Comparison of ENCODE assay signal across 15 cellular contexts in genomic region chr17:29113334-29113733, GRCh38.
DNase-seq lines count a peak whose midpoint lies in the region; ATAC-seq and TF ChIP-seq lines count a peak whose summit lies in the region.
"Had no signal": no experiment of that assay in that cellular context is flagged by ENCODE, and none has a peak within 500 bp of the region (broad histone marks: within the 10 kb centered on the region; RNA-seq: fewer than 3 reads in every experiment).

No MANE protein-coding gene starts in this region.

- H3K23ac ChIP-seq in H9 (ENCODE audit: insufficient read length, low read depth, low read length) = no peak overlapping the region

- no peak overlapping the region for H2BK15ac ChIP-seq in H9 (ENCODE audit: low read depth, low read length)

- H2AFZ ChIP-seq in H9 (ENCODE audit: low read length) (no peak overlapping the region), neural progenitor cell (replicated peaks) (no peak overlapping the region)

- ATAC-seq in HG03520 (IDR thresholded peaks at IDR 0.05; ENCODE audit: unreplicated experiment) = no peak

- no peak overlapping the region for H4K5ac ChIP-seq in H9 (ENCODE audit: insufficient read length, low read depth, low read length)

- peak; percentile 30 for DNase-seq in DMS79 treated with DMSO at 0.1 percent for 48 hours (lab: John Stamatoyannopoulos, UW)
- DNase-seq in DMS79 (lab: John Stamatoyannopoulos, UW) = no peak
- no peak for DNase-seq in H9
- peak; percentile 36 for DNase-seq in WERI-Rb-1
- peak; percentile 25 for DNase-seq in neural progenitor cell (ENCODE audit: low spot score)
- no peak for DNase-seq in 8988T
- no peak for DNase-seq in stimulated activated CD4-positive, alpha-beta T cell treated with anti-CD3 and anti-CD28 coated beads, Interleukin-2, amount 100 ng/mL, for 24 hours
- DNase-seq: CD4-positive, alpha-beta T cell; esophagus squamous epithelium; NCI-H1048; occipital lobe; stimulated activated CD4-positive, alpha-beta T cell treated with anti-CD3 and anti-CD28 coated beads, Interleukin-4, amount 100 ng/mL, for 4 hours had no signal

- no peaks in the 10 kb centered on the region for H3K79me2 ChIP-seq in H9 (ENCODE audit: insufficient read depth, low read length)
- no peaks in the 10 kb centered on the region for H3K79me2 ChIP-seq in neural progenitor cell (ENCODE audit: low read depth)

- no peaks in the 10 kb centered on the region; a peak in 2 of 5 replicates for H3K9me3 Mint-ChIP-seq in H9
- H3K9me3 Mint-ChIP-seq in neural progenitor cell = no peaks in the 10 kb centered on the region
- H3K9me3 Mint-ChIP-seq: CD4-positive, alpha-beta T cell had no signal

- H2BK20ac ChIP-seq in H9 (ENCODE audit: low read depth, low read length, poor library complexity, severe bottlenecking) = no peak overlapping the region

- peaks cover 17% of the 10 kb centered on the region for H3F3A ChIP-seq in neural progenitor cell (ENCODE audit: low read depth)

- no CpG with 5 or more reads among the region's 6 CpGs for WGBS in H9 (ENCODE audit: extremely low coverage, insufficient read length, low lambda C conversion rate)

- H3K27me3 ChIP-seq in H9 (ENCODE audit: insufficient read depth, low read length) (no peaks in the 10 kb centered on the region), WERI-Rb-1 (ENCODE audit: insufficient read depth, low read depth, severe bottlenecking) (no peaks in the 10 kb centered on the region), neural progenitor cell (no peaks in the 10 kb centered on the region)
- H3K27me3 ChIP-seq: esophagus squamous epithelium, tibial nerve had no signal

- H3K23me2 ChIP-seq in H9 (ENCODE audit: insufficient read length, low read depth, low read length, poor library complexity, severe bottlenecking) = no peaks in the 10 kb centered on the region

- H4K20me1 ChIP-seq in H9 (ENCODE audit: control insufficient read depth, insufficient read depth, insufficient read length) = no peaks in the 10 kb centered on the region
- H4K20me1 ChIP-seq in neural progenitor cell (ENCODE audit: low read depth) = peaks cover 8% of the 10 kb centered on the region

- H2BK120ac ChIP-seq in H9 (ENCODE audit: low read depth, low read length, poor library complexity, severe bottlenecking) = no peak overlapping the region

- H3K36me3 Mint-ChIP-seq in H9 (ENCODE audit: insufficient read depth in 1 of 3, low read depth in 3 of 3) (peaks cover 0 to 22% (median 6%) of the 10 kb centered on the region in 3 experiments; a peak in 6 of 7 replicates), neural progenitor cell (no peaks in the 10 kb centered on the region)

- no peak overlapping the region for H2AK5ac ChIP-seq in H9 (ENCODE audit: insufficient read length, low read length)

- H3K27ac ChIP-seq in H9 (ENCODE audit: insufficient read length, low read depth, low read length) (no peak overlapping the region), WERI-Rb-1 (peak overlapping the region; percentile 87), neural progenitor cell (no peak overlapping the region)
- H3K27ac ChIP-seq: 22Rv1, esophagus squamous epithelium had no signal

- H2BK12ac ChIP-seq in H9 (ENCODE audit: insufficient read length, low read depth, low read length) = no peak overlapping the region

- no peaks in the 10 kb centered on the region for H3K79me1 ChIP-seq in H9 (ENCODE audit: insufficient read depth, low read depth, low read length, poor library complexity, severe bottlenecking)

- H2BK5ac ChIP-seq in H9 (ENCODE audit: insufficient read length, low read length) = no peak overlapping the region

- H3K27ac Mint-ChIP-seq in H9 = no peak overlapping the region
- no peak overlapping the region for H3K27ac Mint-ChIP-seq in neural progenitor cell
- H3K27ac Mint-ChIP-seq: CD4-positive, alpha-beta T cell had no signal

- H3K4ac ChIP-seq in H9 (ENCODE audit: low read depth, low read length) = no peak overlapping the region

- H3K4me1 ChIP-seq in H9 (ENCODE audit: insufficient read depth, low read length) = no peaks in the 10 kb centered on the region; the same call in 1 of the 2 replicates
- H3K4me1 ChIP-seq in neural progenitor cell = peaks cover 20% of the 10 kb centered on the region

- H3T11ph ChIP-seq in H9 (ENCODE audit: low read length) = no peak overlapping the region

- no peak overlapping the region for H3K56ac ChIP-seq in H9 (ENCODE audit: insufficient read length, low read depth, low read length)

- H4K8ac ChIP-seq in H9 (replicated peaks; ENCODE audit: insufficient read length, low read depth, low read length) = no peak overlapping the region

- H3K27me3 Mint-ChIP-seq in H9 (ENCODE audit: low read depth) (no peaks in the 10 kb centered on the region; the same call in 1 of the 2 replicates), neural progenitor cell (ENCODE audit: insufficient read depth, low read depth) (peaks cover 4% of the 10 kb centered on the region)
- H3K27me3 Mint-ChIP-seq: CD4-positive, alpha-beta T cell had no signal

- H3K4me3 Mint-ChIP-seq in H9 (no peak overlapping the region), neural progenitor cell (no peak overlapping the region)
- H3K4me3 Mint-ChIP-seq: CD4-positive, alpha-beta T cell had no signal

- no peak overlapping the region for H3K4me2 ChIP-seq in H9 (ENCODE audit: insufficient read depth, insufficient read length, low read length)
- H3K4me2 ChIP-seq in neural progenitor cell = no peak overlapping the region

- TF ChIP-seq CTCF in H9 (conservative IDR thresholded peaks at IDR 0.05) = peak; percentile 58
- TF ChIP-seq CTCF in WERI-Rb-1 (IDR thresholded peaks at IDR 0.05; ENCODE audit: low read depth, low read length) = peak; percentile 51
- peak; percentile 30 for TF ChIP-seq CTCF in neural progenitor cell (IDR thresholded peaks at IDR 0.05)

- H3K14ac ChIP-seq in H9 (ENCODE audit: insufficient read depth, low read length) = no peak overlapping the region

- peaks cover 43% of the 10 kb centered on the region for H3K36me3 ChIP-seq in WERI-Rb-1
- no peaks in the 10 kb centered on the region for H3K36me3 ChIP-seq in neural progenitor cell

- no peak overlapping the region for H4K91ac ChIP-seq in H9 (ENCODE audit: insufficient read length, low read depth, low read length)

- H3K18ac ChIP-seq in H9 (ENCODE audit: insufficient read length, low read depth, low read length) = no peak overlapping the region

- H3K4me1 Mint-ChIP-seq in H9 (peaks cover 16 to 26% of the 10 kb centered on the region in 2 experiments), neural progenitor cell (peaks cover 22% of the 10 kb centered on the region)

- no peak overlapping the region for H3K9ac ChIP-seq in H9 (ENCODE audit: extremely low read depth, insufficient read length, low read length)
- H3K9ac ChIP-seq in neural progenitor cell = no peak overlapping the region

- H3K9me3 ChIP-seq in H9 (ENCODE audit: control insufficient read depth, low read depth, low read length) (no peaks in the 10 kb centered on the region), WERI-Rb-1 (ENCODE audit: severe bottlenecking) (no peaks in the 10 kb centered on the region), neural progenitor cell (ENCODE audit: low read depth) (no peaks in the 10 kb centered on the region)
- H3K9me3 ChIP-seq: esophagus squamous epithelium, tibial nerve had no signal

- H3K4me3 ChIP-seq in WERI-Rb-1 (ENCODE audit: low read depth, low read length) = no peak overlapping the region
- no peak overlapping the region for H3K4me3 ChIP-seq in neural progenitor cell
- H3K4me3 ChIP-seq: esophagus squamous epithelium, tibial nerve had no signal

Comparison
In these comparisons a context has a peak if more than half of its experiments do, and no peak if none do; other contexts are left out.
1. DNase-seq: peak in DMS79 treated with DMSO at 0.1 percent for 48 hours (single experiment), WERI-Rb-1 (single experiment) and neural progenitor cell (single experiment); none in DMS79 (single experiment), H9 (single experiment), 8988T (single experiment) and stimulated activated CD4-positive, alpha-beta T cell treated with anti-CD3 and anti-CD28 coated beads, Interleukin-2, amount 100 ng/mL, for 24 hours (0 of 2).
2. Peak in every context shown above with its lines, with median percentiles within 50 percentile points of each other: CTCF ChIP-seq.